ENCODE assay signal across 1 cellular context in the genomic region with DNA sequence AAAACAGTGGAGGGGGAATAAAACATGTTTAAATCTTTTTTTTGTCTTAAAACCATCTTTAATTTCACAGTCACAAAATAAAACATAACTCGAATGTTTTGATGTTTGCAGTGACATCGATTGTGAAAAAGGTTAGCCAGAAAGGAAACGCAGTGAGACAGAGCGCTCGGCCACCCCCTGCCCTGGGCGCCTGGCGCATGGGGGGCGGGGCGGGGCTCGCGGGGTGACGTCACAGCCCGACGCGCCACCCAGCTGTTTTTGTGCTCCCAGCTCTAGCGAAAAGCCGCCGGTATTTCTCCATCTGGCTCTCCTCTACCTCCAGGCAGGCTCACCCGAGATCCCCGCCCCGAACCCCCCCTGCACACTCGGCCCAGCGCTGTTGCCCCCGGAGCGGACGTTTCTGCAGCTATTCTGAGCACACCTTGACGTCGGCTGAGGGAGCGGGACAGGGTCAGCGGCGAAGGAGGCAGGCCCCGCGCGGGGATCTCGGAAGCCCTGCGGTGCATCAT.
A peak's percentile ranks its signal among the peaks of the same experiment; 100 is the strongest.
TF ChIP-seq lines count a peak whose summit lies in the region.

A gene (plus strand): TSS at position 255 of the 509 bp plus-strand sequence. CDS start 253 bp downstream, at position 508.

TF ChIP-seq in K562, 482 proteins besides CTCF, POLR2A, EP300 and RAD21 (continued from another document):
- TF ChIP-seq, protein P1, sequence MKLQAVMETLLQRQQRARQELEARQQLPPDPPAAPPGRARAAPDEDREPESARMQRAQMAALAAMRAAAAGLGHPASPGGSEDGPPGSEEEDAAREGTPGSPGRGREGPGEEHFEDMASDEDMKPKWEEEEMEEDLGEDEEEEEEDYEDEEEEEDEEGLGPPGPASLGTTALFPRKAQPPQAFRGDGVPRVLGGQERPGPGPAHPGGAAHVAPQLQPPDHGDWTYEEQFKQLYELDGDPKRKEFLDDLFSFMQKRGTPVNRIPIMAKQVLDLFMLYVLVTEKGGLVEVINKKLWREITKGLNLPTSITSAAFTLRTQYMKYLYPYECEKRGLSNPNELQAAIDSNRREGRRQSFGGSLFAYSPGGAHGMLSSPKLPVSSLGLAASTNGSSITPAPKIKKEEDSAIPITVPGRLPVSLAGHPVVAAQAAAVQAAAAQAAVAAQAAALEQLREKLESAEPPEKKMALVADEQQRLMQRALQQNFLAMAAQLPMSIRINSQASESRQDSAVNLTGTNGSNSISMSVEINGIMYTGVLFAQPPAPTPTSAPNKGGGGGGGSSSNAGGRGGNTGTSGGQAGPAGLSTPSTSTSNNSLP (IDR thresholded peaks at IDR 0.05; ENCODE audit: borderline replicate concordance, low read depth, low read length), result no peak
- TF ChIP-seq KDM2B (CRISPR knock-in tag; IDR thresholded peaks at IDR 0.05) (no peak), PPARD (CRISPR knock-in tag; IDR thresholded peaks at IDR 0.05) (no peak), MEF2D (tag; conservative IDR thresholded peaks at IDR 0.05; ENCODE audit: low read depth) (no peak), HDAC3 (IDR thresholded peaks at IDR 0.05; ENCODE audit: borderline replicate concordance, partially characterized antibody) (no peak)
- TF ChIP-seq, protein P2, sequence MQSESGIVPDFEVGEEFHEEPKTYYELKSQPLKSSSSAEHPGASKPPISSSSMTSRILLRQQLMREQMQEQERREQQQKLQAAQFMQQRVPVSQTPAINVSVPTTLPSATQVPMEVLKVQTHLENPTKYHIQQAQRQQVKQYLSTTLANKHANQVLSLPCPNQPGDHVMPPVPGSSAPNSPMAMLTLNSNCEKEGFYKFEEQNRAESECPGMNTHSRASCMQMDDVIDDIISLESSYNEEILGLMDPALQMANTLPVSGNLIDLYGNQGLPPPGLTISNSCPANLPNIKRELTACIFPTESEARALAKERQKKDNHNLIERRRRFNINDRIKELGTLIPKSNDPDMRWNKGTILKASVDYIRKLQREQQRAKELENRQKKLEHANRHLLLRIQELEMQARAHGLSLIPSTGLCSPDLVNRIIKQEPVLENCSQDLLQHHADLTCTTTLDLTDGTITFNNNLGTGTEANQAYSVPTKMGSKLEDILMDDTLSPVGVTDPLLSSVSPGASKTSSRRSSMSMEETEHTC (IDR thresholded peaks at IDR 0.05), result no peak; the same call in 1 of the 2 replicates
- TF ChIP-seq, protein P3, sequence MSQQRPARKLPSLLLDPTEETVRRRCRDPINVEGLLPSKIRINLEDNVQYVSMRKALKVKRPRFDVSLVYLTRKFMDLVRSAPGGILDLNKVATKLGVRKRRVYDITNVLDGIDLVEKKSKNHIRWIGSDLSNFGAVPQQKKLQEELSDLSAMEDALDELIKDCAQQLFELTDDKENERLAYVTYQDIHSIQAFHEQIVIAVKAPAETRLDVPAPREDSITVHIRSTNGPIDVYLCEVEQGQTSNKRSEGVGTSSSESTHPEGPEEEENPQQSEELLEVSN (IDR thresholded peaks at IDR 0.05; ENCODE audit: borderline replicate concordance in 1 of 2, extremely low read depth in 1 of 2, insufficient read depth in 1 of 2, insufficient read length in 1 of 2, low read depth in 1 of 2, low read length in 1 of 2, poor library complexity in 1 of 2, severe bottlenecking in 1 of 2), result peak in 1 of 2 experiments; percentile 20
- TF ChIP-seq, protein P4, sequence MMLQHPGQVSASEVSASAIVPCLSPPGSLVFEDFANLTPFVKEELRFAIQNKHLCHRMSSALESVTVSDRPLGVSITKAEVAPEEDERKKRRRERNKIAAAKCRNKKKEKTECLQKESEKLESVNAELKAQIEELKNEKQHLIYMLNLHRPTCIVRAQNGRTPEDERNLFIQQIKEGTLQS (IDR thresholded peaks at IDR 0.05), result peak; percentile 84
- TF ChIP-seq, protein P4 (CRISPR knock-in tag; conservative IDR thresholded peaks at IDR 0.05), result no peak
- TF ChIP-seq, protein P5, sequence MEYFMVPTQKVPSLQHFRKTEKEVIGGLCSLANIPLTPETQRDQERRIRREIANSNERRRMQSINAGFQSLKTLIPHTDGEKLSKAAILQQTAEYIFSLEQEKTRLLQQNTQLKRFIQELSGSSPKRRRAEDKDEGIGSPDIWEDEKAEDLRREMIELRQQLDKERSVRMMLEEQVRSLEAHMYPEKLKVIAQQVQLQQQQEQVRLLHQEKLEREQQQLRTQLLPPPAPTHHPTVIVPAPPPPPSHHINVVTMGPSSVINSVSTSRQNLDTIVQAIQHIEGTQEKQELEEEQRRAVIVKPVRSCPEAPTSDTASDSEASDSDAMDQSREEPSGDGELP (CRISPR knock-in tag; IDR thresholded peaks at IDR 0.05; ENCODE audit: borderline replicate concordance), result peak; percentile 98
